Comparison of ENCODE assay signal across 22 cellular contexts in the genomic region with DNA sequence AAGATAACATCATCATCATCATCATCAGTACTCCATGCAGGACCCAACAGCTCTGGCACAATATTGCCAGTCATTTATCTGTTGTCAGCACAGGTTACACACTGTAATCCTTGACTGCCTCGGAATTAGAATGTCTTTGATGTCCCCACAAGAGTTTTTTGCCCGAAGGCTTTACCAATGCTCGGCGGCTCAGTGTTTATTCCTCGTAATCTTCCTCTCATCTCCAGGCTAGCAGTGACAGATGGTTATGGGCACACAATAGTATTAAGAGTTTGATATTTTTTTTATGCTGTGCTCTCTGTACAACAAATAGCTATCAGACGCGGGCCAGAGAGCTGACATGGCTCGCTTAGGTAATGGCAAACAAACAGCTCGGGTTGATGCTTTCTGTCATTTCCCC.
A peak's percentile ranks its signal among the peaks of the same experiment; 100 is the strongest.
DNase-seq lines count a peak whose midpoint lies in the region; ATAC-seq and TF ChIP-seq lines count a peak whose summit lies in the region.
"Had no signal": no experiment of that assay in that cellular context is flagged by ENCODE, and none has a peak within 500 bp of the region (broad histone marks: within the 10 kb centered on the region; RNA-seq: fewer than 3 reads in every experiment).

No MANE protein-coding gene starts in this region.

- no peaks in the 10 kb centered on the region for H3F3A ChIP-seq in MM.1S (ENCODE audit: insufficient read depth, low read length)

- 41% methylated on average over 9 of the region's 9 CpGs for WGBS in prostate gland

- no peaks in the 10 kb centered on the region for H3K36me3 Mint-ChIP-seq in brain

- no peak for TF ChIP-seq POLR2A in prostate gland (IDR thresholded peaks at IDR 0.05)

- no peak overlapping the region for H2AFZ ChIP-seq in MM.1S (ENCODE audit: low read length)
- H2AFZ ChIP-seq: GM23338 had no signal

- H3K27me3 ChIP-seq in skeletal muscle satellite cell (ENCODE audit: control insufficient read depth, insufficient read depth, low read length): no peaks in the 10 kb centered on the region
- no peaks in the 10 kb centered on the region for H3K27me3 ChIP-seq in MM.1S (replicated peaks; ENCODE audit: insufficient read depth, low read length)
- H3K27me3 ChIP-seq in prostate gland (replicated peaks; ENCODE audit: insufficient read depth): no peaks in the 10 kb centered on the region
- H3K27me3 ChIP-seq: dorsolateral prefrontal cortex had no signal

- H3K4me2 ChIP-seq in skeletal muscle satellite cell (ENCODE audit: low read length) (peak overlapping the region; percentile 51), MM.1S (ENCODE audit: low read depth, low read length) (no peak overlapping the region)
- H3K4me2 ChIP-seq: GM23338 had no signal

- H4K20me1 ChIP-seq in MM.1S (ENCODE audit: insufficient read depth, low read length): no peaks in the 10 kb centered on the region

- peaks cover 0 to 12% (median 0%) of the 10 kb centered on the region in 5 experiments for H3K9me3 Mint-ChIP-seq in brain
- H3K9me3 Mint-ChIP-seq: CD4-positive, alpha-beta memory T cell; GM23338; memory B cell had no signal

- H3K27ac ChIP-seq in MM.1S (ENCODE audit: low read length) (no peak overlapping the region), prostate gland (no peak overlapping the region)
- H3K27ac ChIP-seq: SK-N-MC, VCaP had no signal

- peak overlapping the region in 3 of 5 experiments; percentile 39 to 60 (median 42) for H3K27ac Mint-ChIP-seq in brain
- H3K27ac Mint-ChIP-seq: CD4-positive, alpha-beta memory T cell; GM23338; memory B cell; stimulated activated effector memory CD8-positive, alpha-beta T cell treated with anti-CD3 and anti-CD28 coated beads, Interleukin-12 subunit alpha, Interleukin-12 subunit beta, amount 100 ng/mL, for 72 hours had no signal

- no peaks in the 10 kb centered on the region for H3K79me2 ChIP-seq in MM.1S (ENCODE audit: low read length)

- intact Hi-C loops in prostate gland (cut with DNase I): no loop called here

- H3K4me3 Mint-ChIP-seq in brain: peak overlapping the region in 2 of 5 experiments; percentile 6 to 17
- H3K4me3 Mint-ChIP-seq: CD4-positive, alpha-beta memory T cell; GM23338; memory B cell; stimulated activated effector memory CD8-positive, alpha-beta T cell treated with anti-CD3 and anti-CD28 coated beads, Interleukin-12 subunit alpha, Interleukin-12 subunit beta, amount 100 ng/mL, for 72 hours had no signal

- no peaks in the 10 kb centered on the region for H3K27me3 Mint-ChIP-seq in brain
- H3K27me3 Mint-ChIP-seq: CD4-positive, alpha-beta memory T cell; memory B cell had no signal

- ATAC-seq in GM18502 (IDR thresholded peaks at IDR 0.05; ENCODE audit: poor library complexity, unreplicated experiment): no peak
- ATAC-seq: GM23338; stimulated activated effector memory CD8-positive, alpha-beta T cell treated with anti-CD3 and anti-CD28 coated beads, Interleukin-12 subunit alpha, Interleukin-12 subunit beta, amount 100 ng/mL, for 72 hours had no signal

- H3K4me1 Mint-ChIP-seq in brain: peaks cover 17% of the 10 kb centered on the region
- H3K4me1 Mint-ChIP-seq: memory B cell had no signal

- no peaks in the 10 kb centered on the region for H3K4me1 ChIP-seq in skeletal muscle satellite cell (ENCODE audit: control insufficient read depth, insufficient read depth, low read length)
- H3K4me1 ChIP-seq in MM.1S (ENCODE audit: low read length): no peaks in the 10 kb centered on the region
- no peaks in the 10 kb centered on the region for H3K4me1 ChIP-seq in prostate gland (replicated peaks)

- H3K9me2 ChIP-seq in MM.1S (replicated peaks; ENCODE audit: insufficient read depth, low read length): no peaks in the 10 kb centered on the region

- TF ChIP-seq CTCF in brain (conservative IDR thresholded peaks at IDR 0.05) (no peak), MM.1S (IDR thresholded peaks at IDR 0.05; ENCODE audit: low read length) (no peak), prostate gland (IDR thresholded peaks at IDR 0.05) (no peak)

- H3K36me3 ChIP-seq in skeletal muscle satellite cell (ENCODE audit: insufficient read depth, low read length) (no peaks in the 10 kb centered on the region), MM.1S (replicated peaks; ENCODE audit: insufficient read depth, low read length) (no peaks in the 10 kb centered on the region), prostate gland (no peaks in the 10 kb centered on the region)

- H3K9ac ChIP-seq in skeletal muscle satellite cell (ENCODE audit: low read depth, low read length): no peak overlapping the region
- no peak overlapping the region for H3K9ac ChIP-seq in MM.1S (ENCODE audit: low read length)

- H3K9me3 ChIP-seq in skeletal muscle satellite cell (replicated peaks; ENCODE audit: low read length) (no peaks in the 10 kb centered on the region), MM.1S (replicated peaks; ENCODE audit: insufficient read depth, low read length) (no peaks in the 10 kb centered on the region), prostate gland (no peaks in the 10 kb centered on the region)

- H3K4me3 ChIP-seq in skeletal muscle satellite cell (ENCODE audit: low read length) (no peak overlapping the region), MM.1S (ENCODE audit: low read length) (no peak overlapping the region), prostate gland (no peak overlapping the region)
- H3K4me3 ChIP-seq: dorsolateral prefrontal cortex, GM23338, SK-N-MC had no signal

- peak in 2 of 3 experiments; percentile 15 to 64 for DNase-seq in NCI-H1417 (lab: John Stamatoyannopoulos, UW)
- DNase-seq in NCI-H1417 treated with DMSO at 0.1 percent for 48 hours (lab: John Stamatoyannopoulos, UW): no peak
- peak; percentile 79 to 96 for DNase-seq in NCI-H524 (lab: John Stamatoyannopoulos, UW)
- DNase-seq in MM.1S: no peak
- DNase-seq in prostate gland (ENCODE audit: low spot score): no peak
- DNase-seq: 8988T; activated effector memory CD4-positive, alpha-beta T cell treated with Interleukin-2 at 50 U/mL for 16 hours; CD4-positive, alpha-beta memory T cell; cerebellar nuclear complex; DMS53; KBM-7; NCI-H187 treated with DMSO at 0.1 percent for 48 hours; NCI-H446 treated with DMSO at 0.1 percent for 48 hours had no signal

Comparison
In these comparisons a context has a peak if more than half of its experiments do, and no peak if none do; other contexts are left out.
1. DNase-seq: peak in NCI-H1417 (2 of 3) and NCI-H524 (2 of 2); none in NCI-H1417 treated with DMSO at 0.1 percent for 48 hours (single experiment), MM.1S (single experiment) and prostate gland (single experiment).